24 cellular contexts compared by ENCODE assay signal in genomic region chr3:52399131-52399530, GRCh38. TPM values are rescaled to one million over a fixed set of nuclear protein-coding genes. Genes with fewer than 3 reads are reported as not detected.
"Had no signal": no experiment of that assay in that cellular context is flagged by ENCODE, and none has a peak within 500 bp of the region (broad histone marks: within the 10 kb centered on the region; RNA-seq: fewer than 3 reads in every experiment).

No MANE protein-coding gene starts in this region.

- H3K27ac Mint-ChIP-seq: activated naive CD8-positive, alpha-beta T cell; activated T-cell treated with anti-CD3 and anti-CD28 coated beads, Interleukin-2, amount 50 U/mL, for 24 hours; activated T-helper 17 cell treated with anti-CD3 and anti-CD28 coated beads, Interleukin-2, amount 50 U/mL, for 72 hours; endodermal cell; T-cell had no signal

- H3K4me3 Mint-ChIP-seq: activated naive CD8-positive, alpha-beta T cell; activated T-cell treated with anti-CD3 and anti-CD28 coated beads, Interleukin-2, amount 50 U/mL, for 24 hours; activated T-helper 17 cell treated with anti-CD3 and anti-CD28 coated beads, Interleukin-2, amount 50 U/mL, for 72 hours; endodermal cell; stimulated activated naive CD8-positive, alpha-beta T cell treated with anti-CD3 and anti-CD28 coated beads, Interleukin-15, amount 100 ng/mL, for 72 hours; T-cell had no signal

- ATAC-seq: activated T-helper 17 cell treated with anti-CD3 and anti-CD28 coated beads, Interleukin-2, amount 50 U/mL, for 72 hours; gastroesophageal sphincter; stimulated activated naive CD8-positive, alpha-beta T cell treated with anti-CD3 and anti-CD28 coated beads, Interleukin-15, amount 100 ng/mL, for 72 hours; T-cell had no signal

- H3K4me1 Mint-ChIP-seq: activated T-helper 17 cell treated with anti-CD3 and anti-CD28 coated beads, Interleukin-2, amount 50 U/mL, for 72 hours; stimulated activated naive CD8-positive, alpha-beta T cell treated with anti-CD3 and anti-CD28 coated beads, Interleukin-15, amount 100 ng/mL, for 72 hours; T-cell had no signal

- DNase-seq: activated CD4-positive, alpha-beta T cell treated with anti-CD3 and anti-CD28 coated beads, Interleukin-2, amount 50 U/mL, for 4 hours; activated CD8-positive, alpha-beta memory T cell treated with anti-CD3 and anti-CD28 coated beads for 24 hours; activated CD8-positive, alpha-beta memory T cell treated with anti-CD3 and anti-CD28 coated beads, Interleukin-2, amount 50 U/mL, for 4 hours; activated naive CD4-positive, alpha-beta T cell; activated T-cell treated with anti-CD3 and anti-CD28 coated beads, Interleukin-2, amount 50 U/mL, for 24 hours; cerebellar nuclear complex; cortex of kidney; endodermal cell; esophagus squamous epithelium; head of caudate nucleus; left colon; midbrain; nucleus accumbens; retina; stimulated activated naive CD8-positive, alpha-beta T cell treated with anti-CD3 and anti-CD28 coated beads, Interleukin-15, amount 100 ng/mL, for 72 hours; T-cell; tibial artery had no signal

- H3K27me3 ChIP-seq: adrenal gland, breast epithelium, esophagus squamous epithelium, gastroesophageal sphincter, tibial artery had no signal

- H3K4me1 ChIP-seq: breast epithelium, gastroesophageal sphincter, tibial artery had no signal

- H3K4me3 ChIP-seq: adrenal gland, breast epithelium, esophagus squamous epithelium, gastroesophageal sphincter, tibial artery had no signal

- H3K9me3 ChIP-seq: adrenal gland, breast epithelium, esophagus squamous epithelium, gastroesophageal sphincter, tibial artery had no signal

- H3K27me3 Mint-ChIP-seq: activated naive CD8-positive, alpha-beta T cell; activated T-cell treated with anti-CD3 and anti-CD28 coated beads, Interleukin-2, amount 50 U/mL, for 24 hours; activated T-helper 17 cell treated with anti-CD3 and anti-CD28 coated beads, Interleukin-2, amount 50 U/mL, for 72 hours; stimulated activated naive CD8-positive, alpha-beta T cell treated with anti-CD3 and anti-CD28 coated beads, Interleukin-15, amount 100 ng/mL, for 72 hours; T-cell had no signal

- H3K36me3 Mint-ChIP-seq: activated naive CD8-positive, alpha-beta T cell had no signal

- H3K27ac ChIP-seq: breast epithelium, esophagus squamous epithelium, gastroesophageal sphincter, tibial artery had no signal

- H3K9me3 Mint-ChIP-seq: activated T-cell treated with anti-CD3 and anti-CD28 coated beads, Interleukin-2, amount 50 U/mL, for 24 hours; activated T-helper 17 cell treated with anti-CD3 and anti-CD28 coated beads, Interleukin-2, amount 50 U/mL, for 72 hours; endodermal cell; stimulated activated naive CD8-positive, alpha-beta T cell treated with anti-CD3 and anti-CD28 coated beads, Interleukin-15, amount 100 ng/mL, for 72 hours; T-cell had no signal

RNA-seq across cellular contexts. Expression of gene SEMA3G, which starts 45.8 kb away (rescaled TPM):
- polyA plus RNA-seq: neural cell had no signal

RNA-seq across cellular contexts. Expression of gene TNNC1, which starts 54.7 kb away (rescaled TPM):
- total RNA-seq: lung microvascular endothelial cell had no signal
